ENCODE assay signal across 8 cellular contexts in genomic region chr14:74302634-74303569, GRCh38. TPM values are rescaled to one million over a fixed set of nuclear protein-coding genes. Genes with fewer than 3 reads are reported as not detected.
DNase-seq lines count a peak whose midpoint lies in the region; ATAC-seq and TF ChIP-seq lines count a peak whose summit lies in the region.

ABCD4 (minus strand) TSS chr14:74302934; CDS start chr14:74302912, 22 bp downstream.

- peaks cover 30 to 49% (median 36%) of the 10 kb centered on the region in 3 donors for H3K4me1 Mint-ChIP-seq in CD8-positive, alpha-beta memory T cell
- peaks cover 23% of the 10 kb centered on the region for H3K4me1 Mint-ChIP-seq in activated CD8-positive, alpha-beta T cell treated with anti-CD3 and anti-CD28 coated beads for 36 hours (ENCODE audit: low read depth)

- peak; percentile 97 for ATAC-seq in GM19452 (IDR thresholded peaks at IDR 0.05; ENCODE audit: unreplicated experiment)
- peak; percentile 96 for ATAC-seq in activated CD8-positive, alpha-beta T cell treated with anti-CD3 and anti-CD28 coated beads for 36 hours
- ATAC-seq in lung (ENCODE audit: insufficient read depth, low FRiP score) = peak; percentile 99

- intact Hi-C loops in activated CD8-positive, alpha-beta T cell treated with anti-CD3 and anti-CD28 coated beads for 36 hours (cut with micrococcal nuclease) = no loop called here

- TF ChIP-seq CTCF in activated CD8-positive, alpha-beta T cell treated with anti-CD3 and anti-CD28 coated beads for 36 hours (IDR thresholded peaks at IDR 0.05) = peak; percentile 45
- peak; percentile 27 for TF ChIP-seq CTCF in lung (IDR thresholded peaks at IDR 0.05; ENCODE audit: control extremely low read depth, extremely low read depth)

- peaks cover 18% of the 10 kb centered on the region for H3K4me1 ChIP-seq in CD8-positive, alpha-beta memory T cell (ENCODE audit: insufficient read depth, low read length)
- H3K4me1 ChIP-seq in ectodermal cell (ENCODE audit: control insufficient read depth, insufficient read depth, low read length) (peaks cover 9% of the 10 kb centered on the region), lung (ENCODE audit: control insufficient read depth in 2 of 2, insufficient read depth in 2 of 2, low read length in 2 of 2) (peaks cover 0 to 3% of the 10 kb centered on the region in 2 donors)

- no peaks in the 10 kb centered on the region for H3K9me3 Mint-ChIP-seq in CD8-positive, alpha-beta memory T cell
- H3K9me3 Mint-ChIP-seq in activated CD8-positive, alpha-beta T cell treated with anti-CD3 and anti-CD28 coated beads for 36 hours = no peaks in the 10 kb centered on the region

- peak within 1 kb of the TSS; percentile 81 to 98 (median 95) for H3K27ac Mint-ChIP-seq in CD8-positive, alpha-beta memory T cell
- H3K27ac Mint-ChIP-seq in activated CD8-positive, alpha-beta T cell treated with anti-CD3 and anti-CD28 coated beads for 36 hours = peak within 1 kb of the TSS; percentile 97

- H3K4me3 ChIP-seq in CD8-positive, alpha-beta memory T cell (ENCODE audit: low read length) = peak within 1 kb of the TSS; percentile 74
- peak within 1 kb of the TSS; percentile 87 for H3K4me3 ChIP-seq in ectodermal cell (ENCODE audit: insufficient read depth, low read depth, low read length)
- H3K4me3 ChIP-seq in lung = peak within 1 kb of the TSS; percentile 89

- peak; percentile 66 to 83 (median 72) for DNase-seq in CD8-positive, alpha-beta memory T cell
- DNase-seq in HK-2 (ENCODE audit: unreplicated experiment) (peak; percentile 94), NCI-H82 treated with DMSO at 0.1 percent for 48 hours (lab: John Stamatoyannopoulos, UW; ENCODE audit: unreplicated experiment) (peak; percentile 84), lung (ENCODE audit: low spot score) (peak; percentile 93)
- DNase-seq in activated CD8-positive, alpha-beta T cell treated with anti-CD3 and anti-CD28 coated beads for 36 hours = peak; percentile 94
- DNase-seq in stimulated activated CD4-positive, alpha-beta T cell treated with anti-CD3 and anti-CD28 coated beads, TNF-alpha, amount 100 ng/mL, for 4 hours (ENCODE audit: low read depth in 3 of 3) = peak; percentile 71 to 75 (median 75)

- H3K36me3 ChIP-seq in CD8-positive, alpha-beta memory T cell (ENCODE audit: insufficient read depth, low read length) = no peaks in the 10 kb centered on the region
- H3K36me3 ChIP-seq in ectodermal cell (ENCODE audit: control insufficient read depth, insufficient read depth, low read length) (peaks cover 10% of the 10 kb centered on the region), lung (ENCODE audit: control insufficient read depth in 2 of 2, insufficient read depth in 2 of 2, low read length in 2 of 2) (peaks cover 0 to 7% of the 10 kb centered on the region in 2 donors)

- peak within 1 kb of the TSS; percentile 87 for H3K27ac ChIP-seq in CD8-positive, alpha-beta memory T cell (ENCODE audit: low read depth, low read length)
- H3K27ac ChIP-seq in ectodermal cell (ENCODE audit: insufficient read depth, low read depth, low read length, poor library complexity, severe bottlenecking) (peak within 1 kb of the TSS; percentile 84), lung (ENCODE audit: low read depth in 1 of 2, low read length in 1 of 2) (peak within 1 kb of the TSS; percentile 87 to 91)

- H3K27me3 ChIP-seq in CD8-positive, alpha-beta memory T cell (ENCODE audit: insufficient read depth, low read length, poor library complexity, severe bottlenecking) = no peaks in the 10 kb centered on the region
- H3K27me3 ChIP-seq in ectodermal cell (ENCODE audit: control insufficient read depth, insufficient read depth, low read length, poor library complexity, severe bottlenecking) = no peaks in the 10 kb centered on the region
- H3K27me3 ChIP-seq in lung (ENCODE audit: control insufficient read depth, insufficient read depth) = no peaks in the 10 kb centered on the region

- POLR2A ChIA-PET in CD8-positive, alpha-beta memory T cell (lab: Charles Lee) = no interaction called here
- POLR2A ChIA-PET in activated CD8-positive, alpha-beta T cell treated with anti-CD3 and anti-CD28 coated beads for 36 hours (lab: Charles Lee) = interaction anchor here (0.9 kb wide), 1 partner anchor 10 kb away, joined by 3 read pairs; no protein-coding TSS in a partner anchor

- H3K36me3 Mint-ChIP-seq in CD8-positive, alpha-beta memory T cell = peaks cover 0 to 28% (median 8%) of the 10 kb centered on the region in 3 donors
- peaks cover 12% of the 10 kb centered on the region for H3K36me3 Mint-ChIP-seq in activated CD8-positive, alpha-beta T cell treated with anti-CD3 and anti-CD28 coated beads for 36 hours (ENCODE audit: low read depth)

- CTCF ChIA-PET in CD8-positive, alpha-beta memory T cell (lab: Charles Lee) = interaction anchor here (0.8 to 1.9 kb wide), 4 partner anchors 10 to 461 kb away, joined by 3 to 8 read pairs (median 4); partner anchors contain the start of gene YLPM1
- CTCF ChIA-PET in activated CD8-positive, alpha-beta T cell treated with anti-CD3 and anti-CD28 coated beads for 36 hours (lab: Charles Lee) = interaction anchor here (0.9 to 1.3 kb wide), 4 partner anchors 8 to 95 kb away, joined by 3 to 4 read pairs (median 3); no protein-coding TSS in a partner anchor

- H3K9me3 ChIP-seq in CD8-positive, alpha-beta memory T cell (ENCODE audit: low read length) = no peaks in the 10 kb centered on the region
- H3K9me3 ChIP-seq in ectodermal cell (ENCODE audit: control insufficient read depth, low read length) (no peaks in the 10 kb centered on the region), lung (ENCODE audit: control insufficient read depth in 2 of 2, insufficient read depth in 1 of 2, low read length in 1 of 2) (no peaks in the 10 kb centered on the region)

- H3K4me3 Mint-ChIP-seq in CD8-positive, alpha-beta memory T cell = peak within 1 kb of the TSS; percentile 92 to 98 (median 97)
- H3K4me3 Mint-ChIP-seq in activated CD8-positive, alpha-beta T cell treated with anti-CD3 and anti-CD28 coated beads for 36 hours = peak within 1 kb of the TSS; percentile 100

- 16 to 17% methylated on average over 60 to 61 of the region's 61 CpGs for WGBS in ectodermal cell, 2 experiments
- 12 to 14% methylated on average over 57 to 61 of the region's 61 CpGs for WGBS in lung, 2 donors

- no peaks in the 10 kb centered on the region for H3K27me3 Mint-ChIP-seq in CD8-positive, alpha-beta memory T cell
- H3K27me3 Mint-ChIP-seq in activated CD8-positive, alpha-beta T cell treated with anti-CD3 and anti-CD28 coated beads for 36 hours = no peaks in the 10 kb centered on the region

RNA-seq across cellular contexts. Expression of gene ABCD4, which starts in this region (rescaled TPM):
- 10 to 100 TPM; 38.2 to 40.5 TPM for total RNA-seq in CD8-positive, alpha-beta memory T cell
- 25.0 TPM for polyA plus RNA-seq in CD8-positive, alpha-beta memory T cell
- total RNA-seq in activated CD8-positive, alpha-beta T cell treated with anti-CD3 and anti-CD28 coated beads for 36 hours = 10 to 100 TPM; 44.6 to 46.0 TPM
- 115 TPM for polyA plus RNA-seq in ectodermal cell (2013, experiment 1 of 4)
- polyA plus RNA-seq in ectodermal cell (2013, experiment 2 of 4) = 102 TPM
- 88.6 TPM for polyA plus RNA-seq in ectodermal cell (2013, experiment 3 of 4)
- 103 TPM for polyA plus RNA-seq in ectodermal cell (2013, experiment 4 of 4)
- total RNA-seq in lung = 10 to 100 TPM; 43.9 to 72.7 TPM
- polyA plus RNA-seq in lung = 10 to 100 TPM; 25.7 to 42.3 TPM

Comparison
In these comparisons a context has a peak if more than half of its experiments do, and no peak if none do; other contexts are left out.
1. Peak in every context shown above with its lines: DNase-seq, ATAC-seq, H3K4me3 ChIP-seq and H3K27ac ChIP-seq.